1 cellular context compared by ENCODE assay signal in genomic region chr15:63818191-63818590, GRCh38.
A peak's percentile ranks its signal among the peaks of the same experiment; 100 is the strongest.
TF ChIP-seq lines count a peak whose summit lies in the region.

No MANE protein-coding gene starts in this region.

TF ChIP-seq in K562, 482 proteins besides CTCF, POLR2A, EP300 and RAD21 (continues in another document):
- no peak for TF ChIP-seq PREB (CRISPR knock-in tag; IDR thresholded peaks at IDR 0.05)
- peak; percentile 37 for TF ChIP-seq BRD9 (IDR thresholded peaks at IDR 0.05; ENCODE audit: low read depth, partially characterized antibody)
- peak; percentile 86 to 92 for TF ChIP-seq FOXK2 (conservative IDR thresholded peaks at IDR 0.05 in 1 of 2, IDR thresholded peaks at IDR 0.05 in 1 of 2; ENCODE audit: low read depth in 2 of 2)
- TF ChIP-seq SMAD1 (IDR thresholded peaks at IDR 0.05; ENCODE audit: low read depth, low read length, partially characterized antibody), result no peak
- no peak for TF ChIP-seq TEAD2 (tag; IDR thresholded peaks at IDR 0.05)
- TF ChIP-seq KDM1A (IDR thresholded peaks at IDR 0.05), result peak; percentile 13 to 17; a peak in 1 of 4 replicates
- TF ChIP-seq SMARCA4 (IDR thresholded peaks at IDR 0.05), result peak; percentile 85
- peak in 1 of 3 experiments; percentile 26 for TF ChIP-seq YY1 (IDR thresholded peaks at IDR 0.05; ENCODE audit: borderline replicate concordance in 1 of 3, control insufficient read depth in 1 of 3, extremely low read depth in 1 of 3, insufficient read depth in 3 of 3, insufficient read length in 1 of 3, insufficient replicate concordance in 2 of 3, low read depth in 1 of 3, low read length in 2 of 3)
- TF ChIP-seq TBL1XR1 (IDR thresholded peaks at IDR 0.05; ENCODE audit: low read length in 2 of 2), result 0 out of 4 replicates have a peak, but pooled peaks of 1 of the 2 experiments have one; percentile 39
- peak in 1 of 2 experiments; percentile 30; a peak in 1 of 4 replicates for TF ChIP-seq MNT (conservative IDR thresholded peaks at IDR 0.05)
- TF ChIP-seq CTCFL (IDR thresholded peaks at IDR 0.05; ENCODE audit: borderline replicate concordance, insufficient read depth, low read depth, low read length, poor library complexity, severe bottlenecking), result peak; percentile 89
- no peak for TF ChIP-seq CEBPB (tag; IDR thresholded peaks at IDR 0.05)
- TF ChIP-seq RBBP5 (IDR thresholded peaks at IDR 0.05; ENCODE audit: borderline replicate concordance, insufficient read depth, low read length, poor library complexity, severe bottlenecking), result no peak
- peak in 1 of 2 experiments; percentile 86; a peak in 2 of 3 replicates for TF ChIP-seq CBX3 (IDR thresholded peaks at IDR 0.05; ENCODE audit: borderline replicate concordance in 1 of 2, low read length in 2 of 2)
- TF ChIP-seq BRF2 (IDR thresholded peaks at IDR 0.05; ENCODE audit: borderline replicate concordance, insufficient read depth, insufficient read length), result no peak
- TF ChIP-seq DPF2 (IDR thresholded peaks at IDR 0.05), result peak; percentile 83
- no peak for TF ChIP-seq ZBTB34 (CRISPR knock-in tag; IDR thresholded peaks at IDR 0.05)
- no peak for TF ChIP-seq ZNF449 (CRISPR knock-in tag; IDR thresholded peaks at IDR 0.05)
- TF ChIP-seq ZNF174 (CRISPR knock-in tag; IDR thresholded peaks at IDR 0.05), result no peak
- no peak for TF ChIP-seq HMG20B (CRISPR knock-in tag; IDR thresholded peaks at IDR 0.05)
- TF ChIP-seq OTX1 (CRISPR knock-in tag; IDR thresholded peaks at IDR 0.05), result no peak
- peak; percentile 31; the same call in 1 of the 2 replicates for TF ChIP-seq MAFK (IDR thresholded peaks at IDR 0.05; ENCODE audit: low read length)
- TF ChIP-seq CCAR2 (IDR thresholded peaks at IDR 0.05; ENCODE audit: low read depth, low read length), result no peak
- TF ChIP-seq MYBL2 (IDR thresholded peaks at IDR 0.05; ENCODE audit: low read depth), result peak; percentile 23; the same call in 1 of the 2 replicates
- TF ChIP-seq MYBL2 (CRISPR knock-in tag; IDR thresholded peaks at IDR 0.05; ENCODE audit: borderline replicate concordance), result no peak
- no peak for TF ChIP-seq USF1 (CRISPR knock-in tag; IDR thresholded peaks at IDR 0.05)
- peak; percentile 69 for TF ChIP-seq SMARCE1 (IDR thresholded peaks at IDR 0.05)
- TF ChIP-seq ZFP36 (IDR thresholded peaks at IDR 0.05; ENCODE audit: low read depth, low read length, partially characterized antibody), result no peak
- TF ChIP-seq PHF8 (IDR thresholded peaks at IDR 0.05; ENCODE audit: borderline replicate concordance, low read length), result no peak
- TF ChIP-seq ARNT (IDR thresholded peaks at IDR 0.05), result 0 out of 4 replicates have a peak, but pooled peaks of 1 of the 2 experiments have one; percentile 52
- TF ChIP-seq CBFA2T3 (IDR thresholded peaks at IDR 0.05), result peak; percentile 77
- no peak for TF ChIP-seq BHLHE40 (IDR thresholded peaks at IDR 0.05; ENCODE audit: low read length)
- no peak for TF ChIP-seq GATAD2A (IDR thresholded peaks at IDR 0.05)
- no peak for TF ChIP-seq NR0B1 (IDR thresholded peaks at IDR 0.05; ENCODE audit: partially characterized antibody)
- peak; percentile 31; the same call in 1 of the 2 replicates for TF ChIP-seq RAD51 (IDR thresholded peaks at IDR 0.05; ENCODE audit: borderline replicate concordance, low read depth)
- TF ChIP-seq ZNF395 (CRISPR knock-in tag; IDR thresholded peaks at IDR 0.05), result 0 out of 2 replicates have a peak, but pooled peaks have one; percentile 38
- no peak for TF ChIP-seq DNMT1 (IDR thresholded peaks at IDR 0.05)
- 0 out of 2 replicates have a peak, but pooled peaks have one; percentile 8 for TF ChIP-seq NFE2 (IDR thresholded peaks at IDR 0.05; ENCODE audit: low read depth)
- TF ChIP-seq CREM (IDR thresholded peaks at IDR 0.05; ENCODE audit: low read depth), result peak; percentile 23; the same call in 1 of the 2 replicates
- TF ChIP-seq POLR2AphosphoS5 (IDR thresholded peaks at IDR 0.05; ENCODE audit: control insufficient read depth, insufficient read depth, low read depth, low read length), result peak; percentile 40; the same call in 1 of the 2 replicates
- peak; percentile 75 for TF ChIP-seq ARID1B (IDR thresholded peaks at IDR 0.05)
- TF ChIP-seq TEAD4 (IDR thresholded peaks at IDR 0.05; ENCODE audit: low read length), result peak; percentile 65
- TF ChIP-seq TEAD4 (CRISPR knock-in tag; IDR thresholded peaks at IDR 0.05; ENCODE audit: borderline replicate concordance), result no peak
- TF ChIP-seq SMC3 (conservative IDR thresholded peaks at IDR 0.05; ENCODE audit: insufficient read depth, low read depth, low read length), result 0 out of 2 replicates have a peak, but pooled peaks have one; percentile 26
- no peak for TF ChIP-seq PTBP1 (IDR thresholded peaks at IDR 0.05; ENCODE audit: low read depth, low read length)
- TF ChIP-seq SP1 (CRISPR knock-in tag; IDR thresholded peaks at IDR 0.05), result no peak
- no peak for TF ChIP-seq XRCC5 (IDR thresholded peaks at IDR 0.05; ENCODE audit: low read depth, low read length)
- TF ChIP-seq HNRNPH1 (optimal IDR thresholded peaks at IDR 0.05; ENCODE audit: low read depth, low read length), result no peak
- no peak for TF ChIP-seq TAF15 (IDR thresholded peaks at IDR 0.05; ENCODE audit: low read depth, low read length)
- peak; percentile 25; the same call in 1 of the 2 replicates for TF ChIP-seq HDAC2 (IDR thresholded peaks at IDR 0.05)
- no peak for TF ChIP-seq PTRF (tag; IDR thresholded peaks at IDR 0.05)
- no peak for TF ChIP-seq FOXO4 (CRISPR knock-in tag; IDR thresholded peaks at IDR 0.05)
- peak; percentile 48 for TF ChIP-seq TCF3 (CRISPR knock-in tag; IDR thresholded peaks at IDR 0.05)
- peak; percentile 44; the same call in 1 of the 2 replicates for TF ChIP-seq ZNF316 (IDR thresholded peaks at IDR 0.05)
- TF ChIP-seq BDP1 (IDR thresholded peaks at IDR 0.05; ENCODE audit: insufficient read depth, insufficient read length), result no peak
- TF ChIP-seq JUND (IDR thresholded peaks at IDR 0.05; ENCODE audit: borderline replicate concordance, low read depth, low read length), result peak; percentile 57; the same call in 1 of the 2 replicates
- peak; percentile 16; the same call in 1 of the 3 replicates for TF ChIP-seq JUND (tag; IDR thresholded peaks at IDR 0.05; ENCODE audit: borderline replicate concordance, low read depth, low read length)
- TF ChIP-seq GATAD2B (IDR thresholded peaks at IDR 0.05; ENCODE audit: borderline replicate concordance), result no peak; the same call in 1 of the 2 replicates
- no peak for TF ChIP-seq MCM3 (IDR thresholded peaks at IDR 0.05)
